ENCODE assay signal across 1 cellular context in the genomic region with DNA sequence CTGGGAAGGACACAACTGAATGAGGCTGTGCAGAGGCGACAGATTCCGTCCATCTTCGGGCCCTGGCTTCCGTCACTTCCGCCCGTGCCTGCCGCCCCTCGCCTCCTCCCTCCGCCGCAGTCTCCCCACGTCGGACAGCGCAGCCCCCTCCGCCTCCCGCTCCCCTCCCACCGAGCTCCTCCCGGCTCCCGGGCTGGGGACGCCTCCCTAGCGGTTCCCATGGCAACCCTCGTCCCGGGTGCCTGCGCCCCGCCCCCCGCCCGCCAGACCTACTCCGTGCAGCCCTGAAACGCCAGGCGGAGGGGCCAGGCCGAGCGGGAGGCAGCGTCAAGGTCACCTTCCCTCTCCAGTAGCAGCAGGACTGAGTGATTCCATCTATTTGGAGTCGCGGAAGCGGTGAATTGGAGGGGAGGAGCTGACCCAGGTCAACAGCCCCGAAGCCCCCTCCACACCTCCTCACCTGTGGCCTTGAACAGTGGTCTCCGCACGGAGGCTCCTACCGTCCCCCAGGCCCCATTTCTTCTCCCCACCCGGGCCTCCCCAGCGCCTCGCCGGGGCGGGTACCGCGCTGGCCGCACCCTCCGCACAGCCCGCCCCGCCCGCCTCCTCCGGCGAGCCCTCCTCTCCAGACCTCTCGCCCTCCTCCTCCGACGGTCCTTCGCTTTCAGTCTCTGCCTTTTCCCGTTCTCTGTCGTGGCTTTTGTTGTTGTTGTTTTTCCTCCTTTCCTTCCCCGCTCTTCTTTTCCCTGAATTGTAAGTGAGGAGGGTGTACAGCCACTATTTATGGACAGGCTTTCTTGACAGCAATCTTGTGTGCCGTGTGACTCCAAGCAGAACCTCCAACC.
A peak's percentile ranks its signal among the peaks of the same experiment; 100 is the strongest.
TF ChIP-seq lines count a peak whose summit lies in the region.

No MANE protein-coding gene starts in this region.

TF ChIP-seq in IMR-90, 13 proteins besides CTCF, POLR2A, EP300 and RAD21:
- TF ChIP-seq MAFK (IDR thresholded peaks at IDR 0.05; ENCODE audit: low read depth, low read length) (no peak), CHD1 (IDR thresholded peaks at IDR 0.05; ENCODE audit: low read depth, low read length) (no peak), FOS (IDR thresholded peaks at IDR 0.05; ENCODE audit: low read depth, low read length) (no peak), RCOR1 (IDR thresholded peaks at IDR 0.05; ENCODE audit: insufficient replicate concordance, low read length) (no peak), RFX5 (IDR thresholded peaks at IDR 0.05; ENCODE audit: low read depth, low read length) (no peak), BHLHE40 (IDR thresholded peaks at IDR 0.05; ENCODE audit: low read depth, low read length) (peak; percentile 98), CEBPB (IDR thresholded peaks at IDR 0.05; ENCODE audit: low read depth, low read length) (no peak), MXI1 (IDR thresholded peaks at IDR 0.05; ENCODE audit: borderline replicate concordance, low read depth, low read length) (peak; percentile 71; the same call in 1 of the 2 replicates), SMC3 (IDR thresholded peaks at IDR 0.05; ENCODE audit: low read depth, low read length) (no peak), MAZ (IDR thresholded peaks at IDR 0.05; ENCODE audit: borderline replicate concordance, low read depth, low read length) (peak; percentile 99), NFE2L2 (IDR thresholded peaks at IDR 0.05; ENCODE audit: low read depth, low read length) (no peak)
- TF ChIP-seq, protein P1, sequence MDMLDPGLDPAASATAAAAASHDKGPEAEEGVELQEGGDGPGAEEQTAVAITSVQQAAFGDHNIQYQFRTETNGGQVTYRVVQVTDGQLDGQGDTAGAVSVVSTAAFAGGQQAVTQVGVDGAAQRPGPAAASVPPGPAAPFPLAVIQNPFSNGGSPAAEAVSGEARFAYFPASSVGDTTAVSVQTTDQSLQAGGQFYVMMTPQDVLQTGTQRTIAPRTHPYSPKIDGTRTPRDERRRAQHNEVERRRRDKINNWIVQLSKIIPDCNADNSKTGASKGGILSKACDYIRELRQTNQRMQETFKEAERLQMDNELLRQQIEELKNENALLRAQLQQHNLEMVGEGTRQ (IDR thresholded peaks at IDR 0.05; ENCODE audit: low read depth, low read length): no peak
- TF ChIP-seq, protein P2, sequence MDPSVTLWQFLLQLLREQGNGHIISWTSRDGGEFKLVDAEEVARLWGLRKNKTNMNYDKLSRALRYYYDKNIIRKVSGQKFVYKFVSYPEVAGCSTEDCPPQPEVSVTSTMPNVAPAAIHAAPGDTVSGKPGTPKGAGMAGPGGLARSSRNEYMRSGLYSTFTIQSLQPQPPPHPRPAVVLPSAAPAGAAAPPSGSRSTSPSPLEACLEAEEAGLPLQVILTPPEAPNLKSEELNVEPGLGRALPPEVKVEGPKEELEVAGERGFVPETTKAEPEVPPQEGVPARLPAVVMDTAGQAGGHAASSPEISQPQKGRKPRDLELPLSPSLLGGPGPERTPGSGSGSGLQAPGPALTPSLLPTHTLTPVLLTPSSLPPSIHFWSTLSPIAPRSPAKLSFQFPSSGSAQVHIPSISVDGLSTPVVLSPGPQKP (IDR thresholded peaks at IDR 0.05; ENCODE audit: borderline replicate concordance, low read depth, low read length): no peak
TF ChIP-seq in IMR-90: peak in this region for 3.
